ENCODE assay signal across 8 cellular contexts in the genomic region with DNA sequence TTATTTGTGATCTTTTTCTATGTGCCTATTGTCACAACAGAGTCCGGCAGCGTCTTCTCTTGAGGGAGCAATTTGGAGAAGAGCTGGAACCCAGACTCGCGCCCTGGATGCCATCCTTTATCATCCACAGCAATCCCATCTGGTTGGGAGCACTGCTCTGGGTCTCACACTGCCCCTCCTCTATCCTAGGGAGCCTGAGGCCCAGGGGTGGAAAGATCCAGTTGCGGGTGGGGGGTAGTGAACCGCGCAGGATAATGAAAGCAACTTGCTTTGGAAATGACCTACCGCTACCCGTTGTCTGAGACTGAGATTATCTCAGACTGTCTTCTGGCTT. TPM values are rescaled to one million over a fixed set of nuclear protein-coding genes. Genes with fewer than 3 reads are reported as not detected.
A peak's percentile ranks its signal among the peaks of the same experiment; 100 is the strongest.
DNase-seq lines count a peak whose midpoint lies in the region; ATAC-seq and TF ChIP-seq lines count a peak whose summit lies in the region.

No MANE protein-coding gene starts in this region.

- intact Hi-C loops in esophagus squamous epithelium (cut with DNase I) (no loop called here), posterior vena cava (cut with DNase I) (no loop called here)

- no peaks in the 10 kb centered on the region for H3K36me3 ChIP-seq in ES-I3 (ENCODE audit: insufficient read depth, low read length)
- peaks cover 24% of the 10 kb centered on the region for H3K36me3 ChIP-seq in RWPE2 (ENCODE audit: low read depth)
- peaks cover 0 to 29% (median 7%) of the 10 kb centered on the region in 3 donors for H3K36me3 ChIP-seq in esophagus squamous epithelium

- H3K4me1 ChIP-seq in ES-I3 (ENCODE audit: insufficient read depth, low read length) (peaks cover 11% of the 10 kb centered on the region), RWPE2 (ENCODE audit: insufficient read depth, poor library complexity, severe bottlenecking) (peaks cover 12% of the 10 kb centered on the region), esophagus squamous epithelium (peaks cover 35 to 60% (median 36%) of the 10 kb centered on the region in 3 donors)

- H3K9me3 ChIP-seq in ES-I3 (ENCODE audit: control insufficient read depth, insufficient read depth, low read length), result no peaks in the 10 kb centered on the region
- H3K9me3 ChIP-seq in RWPE2 (ENCODE audit: severe bottlenecking), result no peaks in the 10 kb centered on the region
- no peaks in the 10 kb centered on the region for H3K9me3 ChIP-seq in esophagus squamous epithelium

- ATAC-seq in RWPE2 (ENCODE audit: low read depth), result no peak

- 0 to 6% methylated on average over 5 to 9 of the region's 9 CpGs for WGBS in esophagus squamous epithelium, 2 donors

- H3K27ac ChIP-seq in RWPE2 (ENCODE audit: poor library complexity, severe bottlenecking), result peak overlapping the region; percentile 85
- peak overlapping the region; percentile 75 to 89 (median 86) for H3K27ac ChIP-seq in esophagus squamous epithelium

- H3K27me3 ChIP-seq in RWPE2 (ENCODE audit: insufficient read depth, poor library complexity, severe bottlenecking) (no peaks in the 10 kb centered on the region), esophagus squamous epithelium (no peaks in the 10 kb centered on the region)

- TF ChIP-seq POLR2A in esophagus squamous epithelium (IDR thresholded peaks at IDR 0.05), result no peak

- H3K4me3 ChIP-seq in RWPE2 (ENCODE audit: severe bottlenecking) (peak overlapping the region; percentile 60), esophagus squamous epithelium (peak overlapping the region; percentile 52 to 84 (median 72))

- H3K9ac ChIP-seq in ES-I3 (ENCODE audit: low read depth, low read length), result peak overlapping the region; percentile 90

- TF ChIP-seq CTCF in RWPE2 (IDR thresholded peaks at IDR 0.05; ENCODE audit: poor library complexity, severe bottlenecking), result no peak
- no peak for TF ChIP-seq CTCF in esophagus squamous epithelium (IDR thresholded peaks at IDR 0.05)

- no peak for DNase-seq in RWPE2 (ENCODE audit: low spot score)
- DNase-seq in esophagus squamous epithelium (lab: John Stamatoyannopoulos, UW), result no peak
- DNase-seq in posterior vena cava (ENCODE audit: low spot score), result peak; percentile 63
- no peak for DNase-seq in Kasumi-1 (lab: John Stamatoyannopoulos, UW)
- DNase-seq in activated gamma-delta T cell treated with Interleukin-2 at 50 U/mL for 16 hours, result no peak
- DNase-seq in HPDE6-E6E7 (ENCODE audit: extremely low spot score), result no peak
- no peak for DNase-seq in UCSD-AML1 (lab: John Stamatoyannopoulos, UW; ENCODE audit: unreplicated experiment)

RNA-seq across cellular contexts. Expression of a gene that starts 0.7 kb away (rescaled TPM):
- 10 to 100 TPM; 14.2 to 34.1 (median 25.3) TPM for total RNA-seq in esophagus squamous epithelium
- 10 to 100 TPM; 28.2 to 40.5 TPM for total RNA-seq in posterior vena cava

RNA-seq across cellular contexts. Expression of a gene that starts 4.0 kb away (rescaled TPM):
- total RNA-seq in esophagus squamous epithelium, result 10 to 100 TPM in 3 of 4 donors, 1 to 10 TPM in 1; 5.4 to 41.9 (median 20.3) TPM
- 10 to 100 TPM; 20.5 TPM for total RNA-seq in posterior vena cava

RNA-seq across cellular contexts. Expression of a gene that starts 6.3 kb away (rescaled TPM):
- 10 to 100 TPM; 29.3 to 37.4 (median 33.9) TPM for total RNA-seq in esophagus squamous epithelium
- 10 to 100 TPM; 25.1 to 30.2 TPM for total RNA-seq in posterior vena cava

RNA-seq across cellular contexts. Expression of a gene that starts 13.6 kb away (rescaled TPM):
- total RNA-seq in esophagus squamous epithelium (10 to 100 TPM; 10.7 to 25.2 (median 22.1) TPM), posterior vena cava (10 to 100 TPM; 47.1 to 53.2 TPM)

RNA-seq across cellular contexts. Expression of a gene that starts 17.2 kb away (rescaled TPM):
- total RNA-seq in esophagus squamous epithelium, result 10 to 100 TPM; 20.2 to 37.8 (median 27.9) TPM
- total RNA-seq in posterior vena cava, result 10 to 100 TPM; 10.6 to 16.8 TPM
